In the genomic region with DNA sequence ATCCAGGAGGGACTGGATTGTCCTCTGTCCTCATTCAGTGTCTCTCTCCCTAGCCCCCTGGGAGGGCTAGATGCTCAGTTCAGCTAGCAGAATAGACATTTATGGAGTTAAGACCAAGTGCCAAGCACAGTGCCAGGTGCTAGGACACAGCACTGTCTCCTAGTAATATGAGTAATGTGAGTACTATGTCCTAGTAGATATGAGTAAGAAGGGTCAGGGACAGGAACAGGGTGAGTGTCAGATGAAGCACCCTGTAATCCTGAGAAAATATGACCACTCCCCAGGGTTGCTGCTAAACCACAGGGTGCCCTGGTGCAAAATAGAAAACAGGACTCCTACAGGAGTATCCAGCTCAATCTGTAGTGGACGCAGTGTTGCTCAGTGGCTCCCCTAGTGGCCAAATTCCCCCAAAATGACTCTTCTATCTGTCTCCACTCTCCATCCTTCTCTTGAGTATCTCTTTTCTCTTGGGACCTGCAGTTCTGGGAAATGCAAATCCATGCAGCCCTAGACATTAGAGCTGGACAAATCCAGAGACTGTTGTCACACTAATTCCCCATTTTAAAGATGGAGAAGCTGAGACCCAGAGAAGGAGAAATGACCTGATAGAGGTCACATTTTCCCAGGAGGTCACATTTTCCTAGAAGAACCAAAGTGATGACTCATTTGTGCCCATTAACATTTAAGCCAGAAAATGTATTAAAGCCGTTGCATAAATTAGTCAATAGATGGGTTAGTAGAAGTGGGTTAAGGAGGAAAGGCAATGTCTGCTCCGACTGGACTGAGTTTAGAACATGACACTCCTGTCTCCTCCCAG, we compare ENCODE assay signal across 10 cellular contexts.
DNase-seq lines count a peak whose midpoint lies in the region; ATAC-seq, FAIRE-seq and TF ChIP-seq lines count a peak whose summit lies in the region.
"Had no signal": no experiment of that assay in that cellular context is flagged by ENCODE, and none has a peak within 500 bp of the region (broad histone marks: within the 10 kb centered on the region; RNA-seq: fewer than 3 reads in every experiment).

No MANE protein-coding gene starts in this region.

- H3K27ac Mint-ChIP-seq in Caco-2 (ENCODE audit: unreplicated experiment), result no peak overlapping the region

- WGBS in iPS DF 6.9 (ENCODE audit: insufficient coverage, insufficient read length), result no CpG with 5 or more reads among the region's 3 CpGs
- WGBS in upper lobe of left lung, 2 donors, result 90% methylated on average over 3 of the region's 3 CpGs

- TF ChIP-seq POLR2A in GM12891 (IDR thresholded peaks at IDR 0.05; ENCODE audit: low read depth, low read length) (no peak), gastrocnemius medialis (IDR thresholded peaks at IDR 0.05) (no peak), upper lobe of left lung (IDR thresholded peaks at IDR 0.05) (no peak)

- POLR2A ChIA-PET in Caco-2 (lab: Charles Lee), result no interaction called here

- no TSS peak for BruUV-seq in Caco-2 (replicated peaks; lab: Mats Ljungman, UMichigan)

- H3K36me3 Mint-ChIP-seq in Caco-2 (ENCODE audit: insufficient read depth, unreplicated experiment), result no peaks in the 10 kb centered on the region

- in situ Hi-C loops in SK-MEL-5 (cut with HindIII; ENCODE audit: low pct_unique_long_range_greater_than_20kb, low sequenced_read_pairs) (no loop called here), gastrocnemius medialis (cut with MboI; ENCODE audit: low sequenced_read_pairs in 4 of 4) (no loop called here)

- H3K4me3 ChIP-seq in Caco-2 (ENCODE audit: low read depth, low read length), result no peak overlapping the region
- H3K4me3 ChIP-seq in iPS DF 6.9 (ENCODE audit: low read length), result no peak overlapping the region
- H3K4me3 ChIP-seq in gastrocnemius medialis, result no peak overlapping the region
- no peak overlapping the region for H3K4me3 ChIP-seq in upper lobe of left lung

- intact Hi-C loops in Caco-2 (cut with micrococcal nuclease; ENCODE audit: unreplicated experiment) (no loop called here), gastrocnemius medialis (cut with DNase I; ENCODE audit: low total_unique reads) (no loop called here)

- H3K9me3 ChIP-seq in Caco-2 (no peaks in the 10 kb centered on the region), iPS DF 6.9 (ENCODE audit: control insufficient read depth, insufficient read depth, low read length) (no peaks in the 10 kb centered on the region), gastrocnemius medialis (no peaks in the 10 kb centered on the region), upper lobe of left lung (no peaks in the 10 kb centered on the region)

- no peak for TF ChIP-seq EP300 in upper lobe of left lung (IDR thresholded peaks at IDR 0.05)

- peak; percentile 61 to 79 for TF ChIP-seq CTCF in Caco-2 (IDR thresholded peaks at IDR 0.05; ENCODE audit: insufficient read depth in 1 of 2, low read depth in 1 of 2, low read length in 1 of 2, severe bottlenecking in 1 of 2, unreplicated experiment in 1 of 2)
- peak in 1 of 5 experiments; percentile 25 for TF ChIP-seq CTCF in gastrocnemius medialis (IDR thresholded peaks at IDR 0.05 in 4 of 5, conservative IDR thresholded peaks at IDR 0.05 in 1 of 5)
- TF ChIP-seq CTCF in upper lobe of left lung (IDR thresholded peaks at IDR 0.05), result peak in 2 of 6 experiments; percentile 6 to 10

- no peaks in the 10 kb centered on the region for H3K4me1 Mint-ChIP-seq in Caco-2 (ENCODE audit: low read depth, unreplicated experiment)

- CTCF ChIA-PET in Caco-2 (lab: Charles Lee), result interaction anchor here (0.5 to 1.3 kb wide), 4 partner anchors 154 to 825 kb away, joined by 3 to 5 read pairs (median 4); no protein-coding TSS in a partner anchor

- no peak for FAIRE-seq in GM12891 (lab: Jason Lieb, UNC)
- FAIRE-seq: islet of Langerhans had no signal

- H3K4me1 ChIP-seq in Caco-2 (no peaks in the 10 kb centered on the region), iPS DF 6.9 (ENCODE audit: control insufficient read depth, insufficient read depth, low read length) (peaks cover 1% of the 10 kb centered on the region; the same call in 1 of the 2 replicates), gastrocnemius medialis (no peaks in the 10 kb centered on the region), upper lobe of left lung (no peaks in the 10 kb centered on the region)

- ATAC-seq in gastrocnemius medialis (no peak), GM21423 (IDR thresholded peaks at IDR 0.05; ENCODE audit: unreplicated experiment) (no peak), upper lobe of left lung (ENCODE audit: low FRiP score in 2 of 2) (no peak)

- H3K27me3 ChIP-seq in Caco-2 (replicated peaks; ENCODE audit: control insufficient read depth, insufficient read depth, low read length) (no peaks in the 10 kb centered on the region; the same call in 1 of the 2 replicates), iPS DF 6.9 (ENCODE audit: control insufficient read depth, insufficient read depth, low read length) (no peaks in the 10 kb centered on the region), gastrocnemius medialis (no peaks in the 10 kb centered on the region), upper lobe of left lung (no peaks in the 10 kb centered on the region)

- no peaks in the 10 kb centered on the region for H3K36me3 ChIP-seq in Caco-2 (ENCODE audit: control insufficient read depth, insufficient read depth, low read length)
- H3K36me3 ChIP-seq in iPS DF 6.9 (ENCODE audit: control insufficient read depth, insufficient read depth, low read length), result no peaks in the 10 kb centered on the region
- H3K36me3 ChIP-seq in gastrocnemius medialis, result no peaks in the 10 kb centered on the region
- H3K36me3 ChIP-seq in upper lobe of left lung, result no peaks in the 10 kb centered on the region

- peaks cover 10% of the 10 kb centered on the region for H3K27me3 Mint-ChIP-seq in Caco-2 (ENCODE audit: insufficient read depth, unreplicated experiment)

- no peak overlapping the region for H3K27ac ChIP-seq in iPS DF 6.9 (ENCODE audit: low read length)
- H3K27ac ChIP-seq in gastrocnemius medialis, result no peak overlapping the region
- H3K27ac ChIP-seq in upper lobe of left lung, result no peak overlapping the region

- H3K9me3 Mint-ChIP-seq in Caco-2 (ENCODE audit: unreplicated experiment), result no peaks in the 10 kb centered on the region

- H3K4me3 Mint-ChIP-seq in Caco-2 (ENCODE audit: unreplicated experiment), result no peak overlapping the region

- peak in 1 of 2 experiments; percentile 53 for DNase-seq in Caco-2
- peak; percentile 22 for DNase-seq in GM12891 (ENCODE audit: insufficient read length, low spot score)
- peak; percentile 28 for DNase-seq in SK-MEL-5 (ENCODE audit: low read depth, low spot score)
- DNase-seq in iPS DF 6.9 (ENCODE audit: low read depth, low spot score), result peak; percentile 22
- DNase-seq in gastrocnemius medialis, result no peak
- DNase-seq in upper lobe of left lung, result no peak
- DNase-seq: central memory CD4-positive, alpha-beta T cell; NCI-H2029 had no signal

TF ChIP-seq in GM12891, 5 proteins besides CTCF, POLR2A, EP300 and RAD21:
- TF ChIP-seq POLR2AphosphoS5 (IDR thresholded peaks at IDR 0.05; ENCODE audit: low read depth, low read length) (no peak), SPI1 (IDR thresholded peaks at IDR 0.05; ENCODE audit: low read depth, low read length) (no peak), PAX5 (IDR thresholded peaks at IDR 0.05; ENCODE audit: insufficient read depth, low read length, severe bottlenecking) (no peak), POU2F2 (IDR thresholded peaks at IDR 0.05; ENCODE audit: low read depth, low read length) (no peak), TAF1 (IDR thresholded peaks at IDR 0.05; ENCODE audit: low read depth, low read length) (no peak)

Comparison
In these comparisons a context has a peak if more than half of its experiments do, and no peak if none do; other contexts are left out.
1. DNase-seq: peak in GM12891 (single experiment), SK-MEL-5 (single experiment) and iPS DF 6.9 (single experiment); none in gastrocnemius medialis (0 of 2) and upper lobe of left lung (0 of 2).